In genomic region chr12:105915997-105916697, GRCh38 we compare ENCODE assay signal across 1 cellular context.
TF ChIP-seq lines count a peak whose summit lies in the region.

No MANE protein-coding gene starts in this region.

TF ChIP-seq in SK-N-SH, 30 proteins besides CTCF, POLR2A, EP300 and RAD21 (continued from another document):
- TF ChIP-seq USF2 (IDR thresholded peaks at IDR 0.05; ENCODE audit: borderline replicate concordance, low read depth, low read length) = no peak
- no peak for TF ChIP-seq JUND (IDR thresholded peaks at IDR 0.05)
- TF ChIP-seq MXI1 (IDR thresholded peaks at IDR 0.05; ENCODE audit: low read depth, low read length) = no peak
- TF ChIP-seq FOSL2 (IDR thresholded peaks at IDR 0.05; ENCODE audit: borderline replicate concordance, low read depth) = no peak
- no peak for TF ChIP-seq NRF1 (IDR thresholded peaks at IDR 0.05; ENCODE audit: low read depth, low read length)
- no peak for TF ChIP-seq RCOR1 (IDR thresholded peaks at IDR 0.05; ENCODE audit: low read length)
- TF ChIP-seq, protein P1, sequence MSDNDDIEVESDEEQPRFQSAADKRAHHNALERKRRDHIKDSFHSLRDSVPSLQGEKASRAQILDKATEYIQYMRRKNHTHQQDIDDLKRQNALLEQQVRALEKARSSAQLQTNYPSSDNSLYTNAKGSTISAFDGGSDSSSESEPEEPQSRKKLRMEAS (IDR thresholded peaks at IDR 0.05; ENCODE audit: low read depth) = no peak
- TF ChIP-seq CHD2 (IDR thresholded peaks at IDR 0.05; ENCODE audit: low read length, partially characterized antibody) = no peak
- TF ChIP-seq ZBTB33 (IDR thresholded peaks at IDR 0.05; ENCODE audit: borderline replicate concordance, low read depth) = no peak
